In genomic region chr7:99410635-99411034, GRCh38 we compare ENCODE assay signal across 13 cellular contexts. TPM values are rescaled to one million over a fixed set of nuclear protein-coding genes. Genes with fewer than 3 reads are reported as not detected.
A peak's percentile ranks its signal among the peaks of the same experiment; 100 is the strongest.
DNase-seq lines count a peak whose midpoint lies in the region; ATAC-seq and TF ChIP-seq lines count a peak whose summit lies in the region.
"Had no signal": no experiment of that assay in that cellular context is flagged by ENCODE, and none has a peak within 500 bp of the region (broad histone marks: within the 10 kb centered on the region; RNA-seq: fewer than 3 reads in every experiment).

No MANE protein-coding gene starts in this region.

- H4K20me1 ChIP-seq in MM.1S (ENCODE audit: insufficient read depth, low read length) = no peaks in the 10 kb centered on the region; the same call in 1 of the 2 replicates

- no peak overlapping the region for H3K4me3 ChIP-seq in CD4-positive, alpha-beta memory T cell (ENCODE audit: low read length in 2 of 2)
- no peak overlapping the region for H3K4me3 ChIP-seq in MM.1S (ENCODE audit: low read length)

- peak overlapping the region; percentile 52 to 99 (median 95) for H3K4me3 Mint-ChIP-seq in CD4-positive, alpha-beta memory T cell
- peak overlapping the region; percentile 41 to 100 (median 92) for H3K4me3 Mint-ChIP-seq in IgD-negative memory B cell
- peak overlapping the region; percentile 92 for H3K4me3 Mint-ChIP-seq in activated naive CD8-positive, alpha-beta T cell treated with anti-CD3 and anti-CD28 coated beads, Interleukin-2, amount 10 ng/mL, durations not matched to agents 7 days and 5 days
- H3K4me3 Mint-ChIP-seq in natural killer cell treated with Interleukin-12 subunit alpha and Interleukin-12 subunit beta and Interleukin-15 and Interleukin-18, amount 100 ng/mL, for 72 hours = peak overlapping the region; percentile 94

- intact Hi-C loops in CD4-positive, alpha-beta memory T cell (cut with micrococcal nuclease) = no loop called here

- H3K9me3 ChIP-seq in CD4-positive, alpha-beta memory T cell (ENCODE audit: control insufficient read depth in 1 of 2, low read length in 2 of 2) = no peaks in the 10 kb centered on the region
- H3K9me3 ChIP-seq in MM.1S (replicated peaks; ENCODE audit: insufficient read depth, low read length) = no peaks in the 10 kb centered on the region
- H3K9me3 ChIP-seq: gastroesophageal sphincter had no signal

- CTCF ChIA-PET in CD4-positive, alpha-beta memory T cell (lab: Charles Lee; ENCODE audit: partially characterized antibody) = interaction anchor here (4.6 kb wide), 1 partner anchor 46 kb away, joined by 38 read pairs; no protein-coding TSS in a partner anchor

- H3K4me1 Mint-ChIP-seq in CD4-positive, alpha-beta memory T cell = peaks cover 25 to 58% (median 45%) of the 10 kb centered on the region in 4 donors
- peaks cover 23 to 30% (median 29%) of the 10 kb centered on the region in 3 donors for H3K4me1 Mint-ChIP-seq in IgD-negative memory B cell
- peaks cover 25% of the 10 kb centered on the region for H3K4me1 Mint-ChIP-seq in activated naive CD8-positive, alpha-beta T cell treated with anti-CD3 and anti-CD28 coated beads, Interleukin-2, amount 10 ng/mL, durations not matched to agents 7 days and 5 days
- H3K4me1 Mint-ChIP-seq in natural killer cell treated with Interleukin-12 subunit alpha and Interleukin-12 subunit beta and Interleukin-15 and Interleukin-18, amount 100 ng/mL, for 72 hours (ENCODE audit: low read depth in 2 of 2) = peaks cover 41% of the 10 kb centered on the region in 2 donors

- H3F3A ChIP-seq in MM.1S (ENCODE audit: insufficient read depth, low read length) = 0 out of 2 replicates have a peak, but pooled peaks cover 4% of the 10 kb centered on the region

- peaks cover 42% of the 10 kb centered on the region for H3K4me1 ChIP-seq in CD4-positive, alpha-beta memory T cell (ENCODE audit: insufficient read depth, low read length)
- peaks cover 11% of the 10 kb centered on the region for H3K4me1 ChIP-seq in MM.1S (ENCODE audit: low read length)

- no peak for ATAC-seq in activated naive CD8-positive, alpha-beta T cell treated with anti-CD3 and anti-CD28 coated beads, Interleukin-2, amount 10 ng/mL, durations not matched to agents 7 days and 5 days (ENCODE audit: low read depth)
- no peak for ATAC-seq in natural killer cell treated with Interleukin-12 subunit alpha and Interleukin-12 subunit beta and Interleukin-15 and Interleukin-18, amount 100 ng/mL, for 72 hours
- no peak for ATAC-seq in GM21619 (IDR thresholded peaks at IDR 0.05; ENCODE audit: unreplicated experiment)
- no peak for ATAC-seq in GM21515 (IDR thresholded peaks at IDR 0.05; ENCODE audit: unreplicated experiment)
- ATAC-seq: gastroesophageal sphincter had no signal

- peak overlapping the region; percentile 93 for H3K27ac ChIP-seq in CD4-positive, alpha-beta memory T cell (ENCODE audit: low read depth, low read length)
- no peak overlapping the region for H3K27ac ChIP-seq in MM.1S (ENCODE audit: low read length)

- no peaks in the 10 kb centered on the region for H3K9me2 ChIP-seq in MM.1S (replicated peaks; ENCODE audit: insufficient read depth, low read length)

- POLR2A ChIA-PET in CD4-positive, alpha-beta memory T cell (lab: Charles Lee; ENCODE audit: partially characterized antibody) = interaction anchor here (4.8 to 9.9 kb wide), 2 partner anchors 17 to 33 kb away, joined by 130 to 210 read pairs; partner anchors contain the start of gene ARPC1B
- POLR2A ChIA-PET in activated naive CD8-positive, alpha-beta T cell treated with anti-CD3 and anti-CD28 coated beads, Interleukin-2, amount 10 ng/mL, durations not matched to agents 7 days and 5 days (lab: Charles Lee) = interaction anchor here (6.5 kb wide), 1 partner anchor 19 kb away, joined by 67 read pairs; no protein-coding TSS in a partner anchor

- TF ChIP-seq CTCF in MM.1S (IDR thresholded peaks at IDR 0.05; ENCODE audit: low read length) = no peak

- H3K9me3 Mint-ChIP-seq in CD4-positive, alpha-beta memory T cell = peaks cover 0 to 5% (median 0%) of the 10 kb centered on the region in 8 donors
- no peaks in the 10 kb centered on the region for H3K9me3 Mint-ChIP-seq in IgD-negative memory B cell
- no peaks in the 10 kb centered on the region for H3K9me3 Mint-ChIP-seq in activated naive CD8-positive, alpha-beta T cell treated with anti-CD3 and anti-CD28 coated beads, Interleukin-2, amount 10 ng/mL, durations not matched to agents 7 days and 5 days
- H3K9me3 Mint-ChIP-seq in natural killer cell treated with Interleukin-12 subunit alpha and Interleukin-12 subunit beta and Interleukin-15 and Interleukin-18, amount 100 ng/mL, for 72 hours = no peaks in the 10 kb centered on the region

- no peaks in the 10 kb centered on the region for H3K27me3 Mint-ChIP-seq in CD4-positive, alpha-beta memory T cell
- H3K27me3 Mint-ChIP-seq in IgD-negative memory B cell = no peaks in the 10 kb centered on the region
- no peaks in the 10 kb centered on the region for H3K27me3 Mint-ChIP-seq in activated naive CD8-positive, alpha-beta T cell treated with anti-CD3 and anti-CD28 coated beads, Interleukin-2, amount 10 ng/mL, durations not matched to agents 7 days and 5 days
- no peaks in the 10 kb centered on the region for H3K27me3 Mint-ChIP-seq in natural killer cell treated with Interleukin-12 subunit alpha and Interleukin-12 subunit beta and Interleukin-15 and Interleukin-18, amount 100 ng/mL, for 72 hours

- H3K9ac ChIP-seq in MM.1S (ENCODE audit: low read length) = no peak overlapping the region

- peak overlapping the region; percentile 61 to 100 (median 88) for H3K27ac Mint-ChIP-seq in CD4-positive, alpha-beta memory T cell
- peak overlapping the region in 2 of 3 donors; percentile 87 to 98 for H3K27ac Mint-ChIP-seq in IgD-negative memory B cell
- no peak overlapping the region for H3K27ac Mint-ChIP-seq in activated naive CD8-positive, alpha-beta T cell treated with anti-CD3 and anti-CD28 coated beads, Interleukin-2, amount 10 ng/mL, durations not matched to agents 7 days and 5 days
- peak overlapping the region; percentile 85 to 91 for H3K27ac Mint-ChIP-seq in natural killer cell treated with Interleukin-12 subunit alpha and Interleukin-12 subunit beta and Interleukin-15 and Interleukin-18, amount 100 ng/mL, for 72 hours

- peaks cover 24 to 61% of the 10 kb centered on the region in 2 donors for H3K36me3 Mint-ChIP-seq in CD4-positive, alpha-beta memory T cell
- peaks cover 3% of the 10 kb centered on the region for H3K36me3 Mint-ChIP-seq in IgD-negative memory B cell
- H3K36me3 Mint-ChIP-seq in activated naive CD8-positive, alpha-beta T cell treated with anti-CD3 and anti-CD28 coated beads, Interleukin-2, amount 10 ng/mL, durations not matched to agents 7 days and 5 days = peaks cover 21% of the 10 kb centered on the region
- H3K36me3 Mint-ChIP-seq in natural killer cell treated with Interleukin-12 subunit alpha and Interleukin-12 subunit beta and Interleukin-15 and Interleukin-18, amount 100 ng/mL, for 72 hours = peaks cover 40% of the 10 kb centered on the region

- no peak for DNase-seq in CD4-positive, alpha-beta memory T cell
- DNase-seq in activated naive CD8-positive, alpha-beta T cell treated with anti-CD3 and anti-CD28 coated beads, Interleukin-2, amount 10 ng/mL, durations not matched to agents 7 days and 5 days = no peak
- no peak for DNase-seq in natural killer cell treated with Interleukin-12 subunit alpha and Interleukin-12 subunit beta and Interleukin-15 and Interleukin-18, amount 100 ng/mL, for 72 hours (ENCODE audit: low spot score)
- DNase-seq in MM.1S = no peak
- DNase-seq: dorsolateral prefrontal cortex; posterior cingulate gyrus; RPMI8226; stimulated activated CD4-positive, alpha-beta T cell treated with anti-CD3 and anti-CD28 coated beads, Interleukin-1b, Interleukin-23, amount 100 ng/mL, for 48 hours; WERI-Rb-1 had no signal

- H3K27me3 ChIP-seq in CD4-positive, alpha-beta memory T cell (ENCODE audit: insufficient read depth, low read length) = no peaks in the 10 kb centered on the region
- no peaks in the 10 kb centered on the region for H3K27me3 ChIP-seq in MM.1S (replicated peaks; ENCODE audit: insufficient read depth, low read length)
- H3K27me3 ChIP-seq: dorsolateral prefrontal cortex, gastroesophageal sphincter had no signal

- no peak overlapping the region for H3K4me2 ChIP-seq in MM.1S (ENCODE audit: low read depth, low read length)

- peaks cover 36% of the 10 kb centered on the region for H3K36me3 ChIP-seq in CD4-positive, alpha-beta memory T cell (ENCODE audit: insufficient read depth, low read length)
- H3K36me3 ChIP-seq in MM.1S (replicated peaks; ENCODE audit: insufficient read depth, low read length) = peaks cover 10% of the 10 kb centered on the region; the same call in 1 of the 2 replicates

- H3K79me2 ChIP-seq in MM.1S (ENCODE audit: low read length) = peaks cover 81% of the 10 kb centered on the region

- H2AFZ ChIP-seq in MM.1S (ENCODE audit: low read length) = no peak overlapping the region

RNA-seq across cellular contexts. Expression of gene BUD31, which starts 1.9 kb away (rescaled TPM):
- 10 to 100 TPM; 60.0 to 61.3 TPM for total RNA-seq in CD4-positive, alpha-beta memory T cell
- 100 to 1,000 TPM; 163 to 175 TPM for polyA plus RNA-seq in CD4-positive, alpha-beta memory T cell
- 162 TPM for polyA plus RNA-seq in IgD-negative memory B cell
- total RNA-seq in activated naive CD8-positive, alpha-beta T cell treated with anti-CD3 and anti-CD28 coated beads, Interleukin-2, amount 10 ng/mL, durations not matched to agents 7 days and 5 days = 10 to 100 TPM; 80.8 to 90.4 TPM
- total RNA-seq in natural killer cell treated with Interleukin-12 subunit alpha and Interleukin-12 subunit beta and Interleukin-15 and Interleukin-18, amount 100 ng/mL, for 72 hours = 100 to 1,000 TPM; 145 to 147 TPM

RNA-seq across cellular contexts. Expression of gene PDAP1, which starts 2.2 kb away (rescaled TPM):
- 10 to 100 TPM; 66.0 to 67.0 TPM for total RNA-seq in CD4-positive, alpha-beta memory T cell
- 10 to 100 TPM; 21.5 to 27.7 TPM for polyA plus RNA-seq in CD4-positive, alpha-beta memory T cell
- polyA plus RNA-seq in IgD-negative memory B cell = 33.8 TPM
- 10 to 100 TPM; 87.1 to 93.5 TPM for total RNA-seq in activated naive CD8-positive, alpha-beta T cell treated with anti-CD3 and anti-CD28 coated beads, Interleukin-2, amount 10 ng/mL, durations not matched to agents 7 days and 5 days
- 100 to 1,000 TPM; 114 to 145 TPM for total RNA-seq in natural killer cell treated with Interleukin-12 subunit alpha and Interleukin-12 subunit beta and Interleukin-15 and Interleukin-18, amount 100 ng/mL, for 72 hours

RNA-seq across cellular contexts. Expression of gene PTCD1, which starts 28.0 kb away (rescaled TPM):
- total RNA-seq in CD4-positive, alpha-beta memory T cell = 1 to 10 TPM; 7.4 to 7.7 TPM
- polyA plus RNA-seq in CD4-positive, alpha-beta memory T cell = 1 to 10 TPM in 1 of 2 donors, under 1 TPM in 1; 1.00 to 4.0 TPM
- polyA plus RNA-seq in IgD-negative memory B cell = 5.5 TPM
- total RNA-seq in activated naive CD8-positive, alpha-beta T cell treated with anti-CD3 and anti-CD28 coated beads, Interleukin-2, amount 10 ng/mL, durations not matched to agents 7 days and 5 days = 10 to 100 TPM; 10.7 to 11.1 TPM
- 10 to 100 TPM in 1 of 2 donors, 1 to 10 TPM in 1; 5.9 to 15.3 TPM for total RNA-seq in natural killer cell treated with Interleukin-12 subunit alpha and Interleukin-12 subunit beta and Interleukin-15 and Interleukin-18, amount 100 ng/mL, for 72 hours

RNA-seq across cellular contexts. Expression of gene CPSF4, which starts 28.1 kb away (rescaled TPM):
- 10 to 100 TPM; 49.2 to 54.7 TPM for total RNA-seq in CD4-positive, alpha-beta memory T cell
- 10 to 100 TPM; 21.9 to 26.8 TPM for polyA plus RNA-seq in CD4-positive, alpha-beta memory T cell
- polyA plus RNA-seq in IgD-negative memory B cell = 28.7 TPM
- 10 to 100 TPM; 61.5 to 62.1 TPM for total RNA-seq in activated naive CD8-positive, alpha-beta T cell treated with anti-CD3 and anti-CD28 coated beads, Interleukin-2, amount 10 ng/mL, durations not matched to agents 7 days and 5 days
- total RNA-seq in natural killer cell treated with Interleukin-12 subunit alpha and Interleukin-12 subunit beta and Interleukin-15 and Interleukin-18, amount 100 ng/mL, for 72 hours = 10 to 100 TPM; 51.1 to 91.1 TPM

RNA-seq across cellular contexts. Expression of gene ARPC1B, which starts 36.1 kb away (rescaled TPM):
- total RNA-seq in CD4-positive, alpha-beta memory T cell = 100 to 1,000 TPM; 188 to 191 TPM
- 100 to 1,000 TPM; 862 to 906 TPM for polyA plus RNA-seq in CD4-positive, alpha-beta memory T cell
- 728 TPM for polyA plus RNA-seq in IgD-negative memory B cell
- 100 to 1,000 TPM; 318 to 319 TPM for total RNA-seq in activated naive CD8-positive, alpha-beta T cell treated with anti-CD3 and anti-CD28 coated beads, Interleukin-2, amount 10 ng/mL, durations not matched to agents 7 days and 5 days
- total RNA-seq in natural killer cell treated with Interleukin-12 subunit alpha and Interleukin-12 subunit beta and Interleukin-15 and Interleukin-18, amount 100 ng/mL, for 72 hours = 100 to 1,000 TPM; 286 to 366 TPM
